In the genomic region with DNA sequence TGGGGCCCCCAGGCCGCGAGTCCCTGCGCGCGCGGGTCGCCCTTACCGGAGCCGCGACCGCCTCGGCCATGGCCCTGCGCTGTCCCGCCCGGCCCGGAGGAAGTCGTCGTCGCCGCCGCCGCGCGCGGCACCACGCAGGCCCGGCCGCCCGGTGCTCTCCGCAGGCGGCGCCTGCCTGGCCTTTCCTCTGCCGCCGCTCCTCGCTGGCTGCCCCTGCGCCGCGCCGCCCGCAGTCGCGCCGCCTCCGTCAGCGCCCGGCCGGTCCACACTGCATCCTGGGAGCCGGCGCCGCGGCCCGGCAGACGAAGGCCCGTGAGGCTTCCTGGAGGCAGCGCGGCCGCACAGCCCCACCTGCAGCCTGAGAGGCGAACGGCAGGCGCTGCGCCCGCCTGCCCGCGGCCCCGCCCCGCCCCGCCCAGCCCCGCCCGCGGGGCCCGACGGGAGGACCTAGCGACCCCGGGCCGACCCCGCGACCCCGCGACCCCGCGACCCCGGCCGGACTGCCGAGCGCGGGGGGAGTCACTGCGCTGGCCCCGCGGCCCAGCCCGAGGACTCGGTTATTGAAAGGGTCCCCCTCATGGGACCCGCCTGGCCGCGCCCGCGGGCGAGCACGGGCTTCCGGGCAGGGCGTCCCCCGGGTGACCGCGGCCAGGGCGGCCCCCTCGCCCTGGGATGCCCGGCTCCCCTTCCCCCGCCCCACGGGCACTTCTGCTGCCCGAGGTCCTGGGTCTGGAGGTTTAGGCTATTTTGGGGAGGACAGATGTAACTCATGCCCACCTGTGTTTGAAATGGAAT, we compare ENCODE assay signal across 1 cellular context.
TF ChIP-seq lines count a peak whose summit lies in the region.

A gene (minus strand): TSS at position 343 of the 795 bp plus-strand sequence. CDS start 273 bp downstream, at position 70.

TF ChIP-seq in K562, 482 proteins besides CTCF, POLR2A, EP300 and RAD21 (continued from another document and continues in another):
- TF ChIP-seq, protein P1, sequence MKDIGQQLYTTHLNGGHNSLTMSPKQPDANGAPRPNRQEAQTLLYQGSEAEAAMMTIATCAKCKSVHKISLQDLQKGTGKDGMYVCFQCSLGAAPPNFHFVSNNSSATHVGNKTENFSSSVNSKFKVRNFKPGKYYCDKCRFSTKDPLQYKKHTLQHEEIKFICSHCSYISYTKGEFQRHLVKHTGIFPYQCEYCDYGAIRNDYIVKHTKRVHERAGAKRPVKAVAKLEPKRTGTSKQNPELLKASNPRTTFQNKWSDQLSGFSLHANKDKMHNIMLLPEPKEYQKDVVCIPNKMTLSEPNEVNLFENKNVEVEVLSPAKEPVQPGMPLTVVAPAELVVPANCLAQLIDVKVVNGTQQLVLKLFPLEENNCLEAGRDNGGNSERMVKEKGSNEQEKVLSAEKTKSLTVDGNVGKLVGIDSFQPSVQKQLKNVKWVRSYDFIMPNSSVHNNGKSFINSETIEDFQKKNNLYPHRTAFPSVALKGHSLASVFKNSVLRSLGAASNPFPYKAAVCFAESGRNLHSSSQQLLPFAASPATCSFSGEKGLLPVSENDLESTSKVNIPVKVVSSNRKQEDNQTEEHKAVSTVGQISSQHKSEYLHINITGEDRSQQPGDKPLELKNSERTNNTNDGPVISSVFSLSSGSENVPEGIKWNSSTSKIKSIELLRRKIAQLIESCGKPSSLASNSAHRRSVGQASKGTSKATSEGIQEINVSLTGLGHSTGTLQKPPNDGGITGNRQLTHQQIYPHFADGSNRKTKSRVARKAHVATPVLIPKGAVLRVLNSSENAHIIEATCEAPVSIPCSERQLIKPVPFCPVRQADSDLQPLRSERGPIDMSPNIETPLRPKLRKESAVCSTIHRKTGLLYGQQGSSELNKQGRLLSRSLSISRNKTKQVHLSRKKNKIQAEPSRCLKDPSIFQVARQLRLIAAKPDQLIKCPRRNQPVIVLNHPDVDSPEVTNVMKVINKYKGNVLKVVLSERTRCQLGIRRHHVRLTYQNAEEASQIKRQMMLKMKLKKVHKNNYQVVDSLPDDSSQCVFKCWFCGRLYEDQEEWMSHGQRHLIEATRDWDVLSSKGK (CRISPR knock-in tag; IDR thresholded peaks at IDR 0.05), result no peak
- TF ChIP-seq RB1 (IDR thresholded peaks at IDR 0.05; ENCODE audit: low read depth) (peak; percentile 98), NR2C2 (CRISPR knock-in tag; IDR thresholded peaks at IDR 0.05) (no peak), NR2C2 (tag; IDR thresholded peaks at IDR 0.05) (peak; percentile 98), E2F3 (CRISPR knock-in tag; IDR thresholded peaks at IDR 0.05) (no peak), HMG20A (CRISPR knock-in tag; conservative IDR thresholded peaks at IDR 0.05) (no peak), ZNF707 (CRISPR knock-in tag; conservative IDR thresholded peaks at IDR 0.05) (no peak), BCL6 (CRISPR knock-in tag; IDR thresholded peaks at IDR 0.05) (no peak), ELF1 (tag; IDR thresholded peaks at IDR 0.05) (peak; percentile 87), FOS (IDR thresholded peaks at IDR 0.05; ENCODE audit: extremely low read depth, insufficient read length) (no peak), ETV6 (IDR thresholded peaks at IDR 0.05; ENCODE audit: borderline replicate concordance in 1 of 2, low read depth in 2 of 2, low read length in 1 of 2) (no peak), ETV6 (CRISPR knock-in tag; IDR thresholded peaks at IDR 0.05; ENCODE audit: borderline replicate concordance) (no peak), ZNF436 (CRISPR knock-in tag; IDR thresholded peaks at IDR 0.05) (peak; percentile 98), MBD2 (IDR thresholded peaks at IDR 0.05; ENCODE audit: borderline replicate concordance, low read depth) (no peak), ZNF717 (CRISPR knock-in tag; IDR thresholded peaks at IDR 0.05) (no peak), TCF7L2 (IDR thresholded peaks at IDR 0.05; ENCODE audit: low read depth, low read length) (no peak), SMARCE1 (IDR thresholded peaks at IDR 0.05) (no peak), BRCA1 (IDR thresholded peaks at IDR 0.05) (no peak), BRCA1 (CRISPR knock-in tag; IDR thresholded peaks at IDR 0.05) (no peak), ZNF282 (CRISPR knock-in tag; IDR thresholded peaks at IDR 0.05) (no peak), ZNF347 (CRISPR knock-in tag; IDR thresholded peaks at IDR 0.05; ENCODE audit: low read depth) (no peak), ETV5 (CRISPR knock-in tag; IDR thresholded peaks at IDR 0.05; ENCODE audit: low read depth) (no peak; the same call in 1 of the 2 replicates), KAT7 (CRISPR knock-in tag; IDR thresholded peaks at IDR 0.05; ENCODE audit: borderline replicate concordance) (no peak; the same call in 1 of the 2 replicates), SP2 (IDR thresholded peaks at IDR 0.05; ENCODE audit: extremely low read depth, low read depth, low read length, poor library complexity, severe bottlenecking) (peak; percentile 27), MEF2A (IDR thresholded peaks at IDR 0.05; ENCODE audit: control insufficient read depth, low read depth, low read length) (no peak), ZNF174 (CRISPR knock-in tag; IDR thresholded peaks at IDR 0.05) (no peak), SMAD1 (IDR thresholded peaks at IDR 0.05; ENCODE audit: low read depth, low read length, partially characterized antibody) (no peak), ZNF507 (tag; conservative IDR thresholded peaks at IDR 0.05) (no peak), ZNF79 (CRISPR knock-in tag; IDR thresholded peaks at IDR 0.05; ENCODE audit: low read depth) (no peak), NBN (IDR thresholded peaks at IDR 0.05; ENCODE audit: low read depth) (no peak), HDAC8 (tag; IDR thresholded peaks at IDR 0.05) (no peak), CBX3 (IDR thresholded peaks at IDR 0.05; ENCODE audit: borderline replicate concordance in 1 of 2, low read length in 2 of 2) (no peak), NFE2 (IDR thresholded peaks at IDR 0.05; ENCODE audit: low read depth) (0 out of 2 replicates have a peak, but pooled peaks have one; percentile 1), ETS2 (tag; IDR thresholded peaks at IDR 0.05; ENCODE audit: borderline replicate concordance, poor library complexity, severe bottlenecking) (no peak), DPF2 (IDR thresholded peaks at IDR 0.05) (no peak), HNRNPH1 (optimal IDR thresholded peaks at IDR 0.05; ENCODE audit: low read depth, low read length) (no peak), ILF3 (IDR thresholded peaks at IDR 0.05; ENCODE audit: borderline replicate concordance) (no peak; the same call in none of the 2 replicates), POLR2B (IDR thresholded peaks at IDR 0.05; ENCODE audit: low read depth, partially characterized antibody) (no peak), NR2F6 (CRISPR knock-in tag; IDR thresholded peaks at IDR 0.05) (no peak), HNRNPL (IDR thresholded peaks at IDR 0.05; ENCODE audit: low read depth, low read length) (no peak; the same call in 1 of the 2 replicates)
- TF ChIP-seq, protein P2, sequence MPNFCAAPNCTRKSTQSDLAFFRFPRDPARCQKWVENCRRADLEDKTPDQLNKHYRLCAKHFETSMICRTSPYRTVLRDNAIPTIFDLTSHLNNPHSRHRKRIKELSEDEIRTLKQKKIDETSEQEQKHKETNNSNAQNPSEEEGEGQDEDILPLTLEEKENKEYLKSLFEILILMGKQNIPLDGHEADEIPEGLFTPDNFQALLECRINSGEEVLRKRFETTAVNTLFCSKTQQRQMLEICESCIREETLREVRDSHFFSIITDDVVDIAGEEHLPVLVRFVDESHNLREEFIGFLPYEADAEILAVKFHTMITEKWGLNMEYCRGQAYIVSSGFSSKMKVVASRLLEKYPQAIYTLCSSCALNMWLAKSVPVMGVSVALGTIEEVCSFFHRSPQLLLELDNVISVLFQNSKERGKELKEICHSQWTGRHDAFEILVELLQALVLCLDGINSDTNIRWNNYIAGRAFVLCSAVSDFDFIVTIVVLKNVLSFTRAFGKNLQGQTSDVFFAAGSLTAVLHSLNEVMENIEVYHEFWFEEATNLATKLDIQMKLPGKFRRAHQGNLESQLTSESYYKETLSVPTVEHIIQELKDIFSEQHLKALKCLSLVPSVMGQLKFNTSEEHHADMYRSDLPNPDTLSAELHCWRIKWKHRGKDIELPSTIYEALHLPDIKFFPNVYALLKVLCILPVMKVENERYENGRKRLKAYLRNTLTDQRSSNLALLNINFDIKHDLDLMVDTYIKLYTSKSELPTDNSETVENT (CRISPR knock-in tag; IDR thresholded peaks at IDR 0.05), result peak; percentile 94
- TF ChIP-seq, protein P3, sequence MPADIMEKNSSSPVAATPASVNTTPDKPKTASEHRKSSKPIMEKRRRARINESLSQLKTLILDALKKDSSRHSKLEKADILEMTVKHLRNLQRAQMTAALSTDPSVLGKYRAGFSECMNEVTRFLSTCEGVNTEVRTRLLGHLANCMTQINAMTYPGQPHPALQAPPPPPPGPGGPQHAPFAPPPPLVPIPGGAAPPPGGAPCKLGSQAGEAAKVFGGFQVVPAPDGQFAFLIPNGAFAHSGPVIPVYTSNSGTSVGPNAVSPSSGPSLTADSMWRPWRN (IDR thresholded peaks at IDR 0.05; ENCODE audit: low read depth), result no peak
- TF ChIP-seq, protein P4, sequence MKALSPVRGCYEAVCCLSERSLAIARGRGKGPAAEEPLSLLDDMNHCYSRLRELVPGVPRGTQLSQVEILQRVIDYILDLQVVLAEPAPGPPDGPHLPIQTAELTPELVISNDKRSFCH (CRISPR knock-in tag; IDR thresholded peaks at IDR 0.05), result no peak
- TF ChIP-seq, protein P4 (tag; IDR thresholded peaks at IDR 0.05), result peak; percentile 31; the same call in 1 of the 2 replicates
- TF ChIP-seq, protein P5, sequence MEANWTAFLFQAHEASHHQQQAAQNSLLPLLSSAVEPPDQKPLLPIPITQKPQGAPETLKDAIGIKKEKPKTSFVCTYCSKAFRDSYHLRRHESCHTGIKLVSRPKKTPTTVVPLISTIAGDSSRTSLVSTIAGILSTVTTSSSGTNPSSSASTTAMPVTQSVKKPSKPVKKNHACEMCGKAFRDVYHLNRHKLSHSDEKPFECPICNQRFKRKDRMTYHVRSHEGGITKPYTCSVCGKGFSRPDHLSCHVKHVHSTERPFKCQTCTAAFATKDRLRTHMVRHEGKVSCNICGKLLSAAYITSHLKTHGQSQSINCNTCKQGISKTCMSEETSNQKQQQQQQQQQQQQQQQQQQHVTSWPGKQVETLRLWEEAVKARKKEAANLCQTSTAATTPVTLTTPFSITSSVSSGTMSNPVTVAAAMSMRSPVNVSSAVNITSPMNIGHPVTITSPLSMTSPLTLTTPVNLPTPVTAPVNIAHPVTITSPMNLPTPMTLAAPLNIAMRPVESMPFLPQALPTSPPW (CRISPR knock-in tag; IDR thresholded peaks at IDR 0.05), result peak; percentile 98
- TF ChIP-seq, protein P6, sequence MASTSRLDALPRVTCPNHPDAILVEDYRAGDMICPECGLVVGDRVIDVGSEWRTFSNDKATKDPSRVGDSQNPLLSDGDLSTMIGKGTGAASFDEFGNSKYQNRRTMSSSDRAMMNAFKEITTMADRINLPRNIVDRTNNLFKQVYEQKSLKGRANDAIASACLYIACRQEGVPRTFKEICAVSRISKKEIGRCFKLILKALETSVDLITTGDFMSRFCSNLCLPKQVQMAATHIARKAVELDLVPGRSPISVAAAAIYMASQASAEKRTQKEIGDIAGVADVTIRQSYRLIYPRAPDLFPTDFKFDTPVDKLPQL (IDR thresholded peaks at IDR 0.05; ENCODE audit: extremely low read depth, insufficient read length), result no peak
- TF ChIP-seq, protein P7, sequence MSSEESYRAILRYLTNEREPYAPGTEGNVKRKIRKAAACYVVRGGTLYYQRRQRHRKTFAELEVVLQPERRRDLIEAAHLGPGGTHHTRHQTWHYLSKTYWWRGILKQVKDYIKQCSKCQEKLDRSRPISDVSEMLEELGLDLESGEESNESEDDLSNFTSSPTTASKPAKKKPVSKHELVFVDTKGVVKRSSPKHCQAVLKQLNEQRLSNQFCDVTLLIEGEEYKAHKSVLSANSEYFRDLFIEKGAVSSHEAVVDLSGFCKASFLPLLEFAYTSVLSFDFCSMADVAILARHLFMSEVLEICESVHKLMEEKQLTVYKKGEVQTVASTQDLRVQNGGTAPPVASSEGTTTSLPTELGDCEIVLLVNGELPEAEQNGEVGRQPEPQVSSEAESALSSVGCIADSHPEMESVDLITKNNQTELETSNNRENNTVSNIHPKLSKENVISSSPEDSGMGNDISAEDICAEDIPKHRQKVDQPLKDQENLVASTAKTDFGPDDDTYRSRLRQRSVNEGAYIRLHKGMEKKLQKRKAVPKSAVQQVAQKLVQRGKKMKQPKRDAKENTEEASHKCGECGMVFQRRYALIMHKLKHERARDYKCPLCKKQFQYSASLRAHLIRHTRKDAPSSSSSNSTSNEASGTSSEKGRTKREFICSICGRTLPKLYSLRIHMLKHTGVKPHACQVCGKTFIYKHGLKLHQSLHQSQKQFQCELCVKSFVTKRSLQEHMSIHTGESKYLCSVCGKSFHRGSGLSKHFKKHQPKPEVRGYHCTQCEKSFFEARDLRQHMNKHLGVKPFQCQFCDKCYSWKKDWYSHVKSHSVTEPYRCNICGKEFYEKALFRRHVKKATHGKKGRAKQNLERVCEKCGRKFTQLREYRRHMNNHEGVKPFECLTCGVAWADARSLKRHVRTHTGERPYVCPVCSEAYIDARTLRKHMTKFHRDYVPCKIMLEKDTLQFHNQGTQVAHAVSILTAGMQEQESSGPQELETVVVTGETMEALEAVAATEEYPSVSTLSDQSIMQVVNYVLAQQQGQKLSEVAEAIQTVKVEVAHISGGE (CRISPR knock-in tag; IDR thresholded peaks at IDR 0.05), result 0 out of 6 replicates have a peak, but pooled peaks of 1 of the 3 experiments have one; percentile 50
- TF ChIP-seq, protein P8, sequence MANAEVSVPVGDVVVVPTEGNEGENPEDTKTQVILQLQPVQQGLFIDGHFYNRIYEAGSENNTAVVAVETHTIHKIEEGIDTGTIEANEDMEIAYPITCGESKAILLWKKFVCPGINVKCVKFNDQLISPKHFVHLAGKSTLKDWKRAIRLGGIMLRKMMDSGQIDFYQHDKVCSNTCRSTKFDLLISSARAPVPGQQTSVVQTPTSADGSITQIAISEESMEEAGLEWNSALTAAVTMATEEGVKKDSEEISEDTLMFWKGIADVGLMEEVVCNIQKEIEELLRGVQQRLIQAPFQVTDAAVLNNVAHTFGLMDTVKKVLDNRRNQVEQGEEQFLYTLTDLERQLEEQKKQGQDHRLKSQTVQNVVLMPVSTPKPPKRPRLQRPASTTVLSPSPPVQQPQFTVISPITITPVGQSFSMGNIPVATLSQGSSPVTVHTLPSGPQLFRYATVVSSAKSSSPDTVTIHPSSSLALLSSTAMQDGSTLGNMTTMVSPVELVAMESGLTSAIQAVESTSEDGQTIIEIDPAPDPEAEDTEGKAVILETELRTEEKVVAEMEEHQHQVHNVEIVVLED (CRISPR knock-in tag; IDR thresholded peaks at IDR 0.05), result peak; percentile 73
